14 cellular contexts compared by ENCODE assay signal in the genomic region with DNA sequence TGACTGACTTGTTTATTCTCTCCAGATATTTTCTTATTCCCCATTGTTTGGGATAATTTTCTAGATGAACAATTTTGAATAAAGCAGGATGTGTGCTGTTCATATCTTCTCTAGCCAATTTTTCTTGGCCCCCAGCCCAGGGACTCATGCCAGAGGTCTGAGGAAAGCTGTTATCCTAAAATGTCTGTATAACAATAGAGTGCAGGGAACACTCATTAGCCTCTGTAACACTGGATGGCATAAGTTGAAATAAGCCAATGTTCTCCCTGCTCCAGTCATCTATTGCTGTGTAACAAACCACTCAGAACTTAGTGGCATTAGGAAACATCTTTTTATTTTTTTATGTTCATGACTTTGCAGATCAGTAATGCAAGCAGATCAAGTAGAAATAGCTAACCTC.
DNase-seq lines count a peak whose midpoint lies in the region; ATAC-seq and TF ChIP-seq lines count a peak whose summit lies in the region.
"Had no signal": no experiment of that assay in that cellular context is flagged by ENCODE, and none has a peak within 500 bp of the region (broad histone marks: within the 10 kb centered on the region; RNA-seq: fewer than 3 reads in every experiment).

No MANE protein-coding gene starts in this region.

- H3K27ac Mint-ChIP-seq in activated naive CD4-positive, alpha-beta T cell treated with anti-CD3 and anti-CD28 coated beads, Interleukin-2, amount 50 U/mL, for 72 hours, result no peak overlapping the region
- H3K27ac Mint-ChIP-seq: activated CD4-positive, alpha-beta T cell treated with anti-CD3 and anti-CD28 coated beads, Interleukin-2, amount 10 ng/mL, durations not matched to agents 24 days and 14 days; activated naive CD4-positive, alpha-beta T cell treated with anti-CD3 and anti-CD28 coated beads for 36 hours; stimulated activated naive CD8-positive, alpha-beta T cell treated with anti-CD3 and anti-CD28 coated beads, Interleukin-15, Interleukin-2, amounts not matched to agents 100 ng/mL and 50 ng/mL, for 24 hours had no signal

- peaks cover 9 to 29% of the 10 kb centered on the region in 2 donors for H3K36me3 Mint-ChIP-seq in activated naive CD4-positive, alpha-beta T cell treated with anti-CD3 and anti-CD28 coated beads, Interleukin-2, amount 50 U/mL, for 72 hours

- H3K36me3 ChIP-seq in HAP-1 (replicated peaks), result no peaks in the 10 kb centered on the region
- no peaks in the 10 kb centered on the region for H3K36me3 ChIP-seq in lung (ENCODE audit: control insufficient read depth in 2 of 2, insufficient read depth in 2 of 2, low read length in 2 of 2)
- H3K36me3 ChIP-seq in esophagus muscularis mucosa, result no peaks in the 10 kb centered on the region
- H3K36me3 ChIP-seq: SJSA1 had no signal

- peaks cover 20 to 31% of the 10 kb centered on the region in 2 donors for H3K9me3 Mint-ChIP-seq in activated naive CD4-positive, alpha-beta T cell treated with anti-CD3 and anti-CD28 coated beads, Interleukin-2, amount 50 U/mL, for 72 hours

- in situ Hi-C loops in HAP-1 (cut with MboI; ENCODE audit: low sequenced_read_pairs), result no loop called here

- peaks cover 23% of the 10 kb centered on the region for H3K4me1 ChIP-seq in HAP-1
- H3K4me1 ChIP-seq in lung (ENCODE audit: control insufficient read depth in 2 of 2, insufficient read depth in 2 of 2, low read length in 2 of 2), result no peaks in the 10 kb centered on the region
- H3K4me1 ChIP-seq in esophagus muscularis mucosa, result peaks cover 0 to 3% (median 0%) of the 10 kb centered on the region in 4 donors
- H3K4me1 ChIP-seq: SJSA1 had no signal

- no peak for TF ChIP-seq EP300 in esophagus muscularis mucosa (IDR thresholded peaks at IDR 0.05)

- no peak for ATAC-seq in lung (ENCODE audit: insufficient read depth, low FRiP score)
- ATAC-seq in activated naive CD4-positive, alpha-beta T cell treated with anti-CD3 and anti-CD28 coated beads, Interleukin-2, amount 50 U/mL, for 72 hours, result no peak

- H3K27me3 ChIP-seq in HAP-1 (ENCODE audit: low read depth) (no peaks in the 10 kb centered on the region), lung (ENCODE audit: control insufficient read depth, insufficient read depth) (no peaks in the 10 kb centered on the region), esophagus muscularis mucosa (no peaks in the 10 kb centered on the region)
- H3K27me3 ChIP-seq: SJSA1 had no signal

- TF ChIP-seq CTCF in choroid plexus epithelial cell (conservative IDR thresholded peaks at IDR 0.05; ENCODE audit: low read depth, low read length) (no peak), lung (IDR thresholded peaks at IDR 0.05; ENCODE audit: control extremely low read depth, extremely low read depth) (no peak), esophagus muscularis mucosa (IDR thresholded peaks at IDR 0.05) (no peak)

- DNase-seq in HAP-1 (ENCODE audit: low spot score in 2 of 2), result peak; percentile 69 to 78
- DNase-seq in NCI-H226, result peak; percentile 21
- peak; percentile 53 for DNase-seq in choroid plexus epithelial cell (ENCODE audit: low read depth)
- DNase-seq in lung (ENCODE audit: low spot score), result peak; percentile 53
- no peak for DNase-seq in activated naive CD4-positive, alpha-beta T cell treated with anti-CD3 and anti-CD28 coated beads, Interleukin-2, amount 50 U/mL, for 72 hours (ENCODE audit: low spot score in 2 of 2)
- no peak for DNase-seq in esophagus muscularis mucosa (ENCODE audit: extremely low spot score)
- no peak for DNase-seq in middle frontal gyrus (ENCODE audit: extremely low spot score, low spot score)
- no peak for DNase-seq in SW 1271 (lab: John Stamatoyannopoulos, UW)
- DNase-seq: activated CD4-positive, alpha-beta T cell treated with anti-CD3 and anti-CD28 coated beads, Interleukin-2, amount 10 ng/mL, durations not matched to agents 24 days and 14 days; activated naive CD4-positive, alpha-beta T cell treated with anti-CD3 and anti-CD28 coated beads for 36 hours; stimulated activated CD4-positive, alpha-beta T cell treated with anti-CD3 and anti-CD28 coated beads, Interleukin-1b, Interleukin-23, amount 100 ng/mL, for 48 hours had no signal

- H3K27ac ChIP-seq in lung (ENCODE audit: low read depth in 1 of 2, low read length in 1 of 2) (peak overlapping the region in 1 of 2 donors; percentile 22), esophagus muscularis mucosa (replicated peaks in 1 of 4) (no peak overlapping the region)
- H3K27ac ChIP-seq: C4-2B, SJSA1 had no signal

- intact Hi-C loops in esophagus muscularis mucosa (cut with DNase I), result no loop called here

- H3K9me3 ChIP-seq in HAP-1 (peaks cover 15% of the 10 kb centered on the region), lung (ENCODE audit: control insufficient read depth in 2 of 2, insufficient read depth in 1 of 2, low read length in 1 of 2) (peaks cover 9 to 18% of the 10 kb centered on the region in 2 donors), esophagus muscularis mucosa (peaks cover 0 to 50% (median 33%) of the 10 kb centered on the region in 4 donors)
- H3K9me3 ChIP-seq: SJSA1 had no signal

- H3K4me3 ChIP-seq in HAP-1, result no peak overlapping the region
- no peak overlapping the region for H3K4me3 ChIP-seq in choroid plexus epithelial cell (ENCODE audit: low read depth, low read length)
- H3K4me3 ChIP-seq in lung, result no peak overlapping the region
- no peak overlapping the region for H3K4me3 ChIP-seq in esophagus muscularis mucosa
- H3K4me3 ChIP-seq: SJSA1 had no signal

- TF ChIP-seq POLR2A in esophagus muscularis mucosa (IDR thresholded peaks at IDR 0.05; ENCODE audit: low read depth), result no peak

Comparison
In these comparisons a context has a peak if more than half of its experiments do, and no peak if none do; other contexts are left out.
1. DNase-seq: peak in HAP-1 (2 of 2), NCI-H226 (single experiment), choroid plexus epithelial cell (single experiment) and lung (single experiment); none in activated naive CD4-positive, alpha-beta T cell treated with anti-CD3 and anti-CD28 coated beads, Interleukin-2, amount 50 U/mL, for 72 hours (0 of 2), esophagus muscularis mucosa (single experiment), middle frontal gyrus (single experiment) and SW 1271 (0 of 2).